Comparison of ENCODE assay signal across 17 cellular contexts in genomic region chr3:30677347-30677685, GRCh38.
DNase-seq lines count a peak whose midpoint lies in the region; ATAC-seq, FAIRE-seq and TF ChIP-seq lines count a peak whose summit lies in the region.
"Had no signal": no experiment of that assay in that cellular context is flagged by ENCODE, and none has a peak within 500 bp of the region (broad histone marks: within the 10 kb centered on the region; RNA-seq: fewer than 3 reads in every experiment).

No MANE protein-coding gene starts in this region.

- H3K4me2 ChIP-seq in HepG2 (ENCODE audit: low read depth, low read length) = no peak overlapping the region

- H3K27ac ChIP-seq in HepG2 (ENCODE audit: extremely low read length, insufficient read depth, low read length) = no peak overlapping the region
- H3K27ac ChIP-seq in right lobe of liver = no peak overlapping the region
- no peak overlapping the region for H3K27ac ChIP-seq in colonic mucosa
- H3K27ac ChIP-seq: psoas muscle had no signal

- TF ChIP-seq EP300 in HepG2 (IDR thresholded peaks at IDR 0.05; ENCODE audit: low read depth in 2 of 2, low read length in 2 of 2) (no peak), HepG2 (CRISPR knock-in tag; IDR thresholded peaks at IDR 0.05; ENCODE audit: borderline replicate concordance) (no peak)

- no peak overlapping the region for H3K4me3 ChIP-seq in HepG2 (replicated peaks in 1 of 3; ENCODE audit: insufficient read depth in 1 of 3, low read depth in 2 of 3, low read length in 3 of 3)
- no peak overlapping the region for H3K4me3 ChIP-seq in right lobe of liver
- no peak overlapping the region for H3K4me3 ChIP-seq in colonic mucosa
- H3K4me3 ChIP-seq: psoas muscle had no signal

- peaks cover 3% of the 10 kb centered on the region for H3K4me1 ChIP-seq in HepG2 (ENCODE audit: insufficient read depth, low read length)
- H3K4me1 ChIP-seq in right lobe of liver = peaks cover 0 to 9% (median 0%) of the 10 kb centered on the region in 4 donors
- H3K4me1 ChIP-seq in colonic mucosa = no peaks in the 10 kb centered on the region

- WGBS in HepG2 (ENCODE audit: low lambda C conversion rate) = 95% methylated on average over 8 of the region's 8 CpGs
- 75% methylated on average over 7 of the region's 8 CpGs for WGBS in right lobe of liver (ENCODE audit: insufficient coverage, low coverage, low lambda C conversion rate, missing lambda C conversion rate)

- H3K36me3 ChIP-seq in HepG2 (replicated peaks in 1 of 2; ENCODE audit: control insufficient read depth in 1 of 2, insufficient read depth in 2 of 2, low read length in 2 of 2) = peaks cover 40 to 90% of the 10 kb centered on the region in 2 experiments
- H3K36me3 ChIP-seq in right lobe of liver = peaks cover 4 to 38% (median 20%) of the 10 kb centered on the region in 4 donors
- H3K36me3 ChIP-seq in colonic mucosa = no peaks in the 10 kb centered on the region

- H3K9me3 Mint-ChIP-seq in WTC11 (no peaks in the 10 kb centered on the region), mesothelial cell of epicardium (no peaks in the 10 kb centered on the region), progenitor cell of endocrine pancreas (ENCODE audit: low read depth) (no peaks in the 10 kb centered on the region)

- no peak for DNase-seq in HepG2 (ENCODE audit: low spot score)
- no peak for DNase-seq in right lobe of liver
- DNase-seq in WTC11 (ENCODE audit: low spot score) = no peak
- no peak for DNase-seq in mesothelial cell of epicardium (ENCODE audit: low spot score in 2 of 2, unreplicated experiment in 2 of 2)
- DNase-seq in colonic mucosa = no peak
- DNase-seq in progenitor cell of endocrine pancreas (ENCODE audit: low spot score, unreplicated experiment) = no peak
- DNase-seq: KG1; mammary epithelial cell; NCI-H1930; NCI-H345; psoas muscle; small intestine; stimulated activated CD4-positive, alpha-beta T cell treated with anti-CD3 and anti-CD28 coated beads, Interleukin-4, amount 100 ng/mL, for 1 hour; T1000 had no signal

- no peak overlapping the region for H3K9ac ChIP-seq in HepG2 (ENCODE audit: insufficient read depth, low read depth, low read length)
- H3K9ac ChIP-seq in colonic mucosa (ENCODE audit: low read depth in 2 of 2, low read length in 2 of 2) = no peak overlapping the region

- TF ChIP-seq POLR2A in HepG2 (IDR thresholded peaks at IDR 0.05; ENCODE audit: insufficient read depth in 1 of 2, low read depth in 2 of 2, low read length in 2 of 2) = no peak
- TF ChIP-seq POLR2A in right lobe of liver (IDR thresholded peaks at IDR 0.05) = no peak

- POLR2A ChIA-PET in HepG2 (lab: Yijun Ruan, JAX) = no interaction called here
- POLR2A ChIA-PET in WTC11 (lab: Charles Lee) = no interaction called here

- intact Hi-C loops in HepG2 (cut with micrococcal nuclease; ENCODE audit: unreplicated experiment) (no loop called here), right lobe of liver (cut with DNase I) (no loop called here), colonic mucosa (cut with DNase I) (no loop called here)

- no peak for TF ChIP-seq CTCF in HepG2 (CRISPR knock-in tag; IDR thresholded peaks at IDR 0.05)
- TF ChIP-seq CTCF in right lobe of liver (IDR thresholded peaks at IDR 0.05) = no peak
- TF ChIP-seq CTCF in WTC11 (IDR thresholded peaks at IDR 0.05) = no peak
- no peak for TF ChIP-seq CTCF in mesothelial cell of epicardium (IDR thresholded peaks at IDR 0.05; ENCODE audit: unreplicated experiment)
- no peak for TF ChIP-seq CTCF in colonic mucosa (IDR thresholded peaks at IDR 0.05)
- no peak for TF ChIP-seq CTCF in progenitor cell of endocrine pancreas (IDR thresholded peaks at IDR 0.05; ENCODE audit: unreplicated experiment)

- FAIRE-seq in HepG2 (lab: Jason Lieb, UNC) = no peak
- FAIRE-seq: GM18507, small intestine had no signal

- H3K4me1 Mint-ChIP-seq in WTC11 = peaks cover 43% of the 10 kb centered on the region
- H3K4me1 Mint-ChIP-seq in mesothelial cell of epicardium = peaks cover 17% of the 10 kb centered on the region
- H3K4me1 Mint-ChIP-seq in progenitor cell of endocrine pancreas (ENCODE audit: low read depth) = no peaks in the 10 kb centered on the region

- peak overlapping the region; percentile 82 for H3K27ac Mint-ChIP-seq in WTC11
- H3K27ac Mint-ChIP-seq in mesothelial cell of epicardium = peak overlapping the region; percentile 57
- no peak overlapping the region for H3K27ac Mint-ChIP-seq in progenitor cell of endocrine pancreas

- no peak overlapping the region for H2AFZ ChIP-seq in HepG2 (ENCODE audit: low read length)

- peaks cover 71% of the 10 kb centered on the region for H3K79me2 ChIP-seq in HepG2 (ENCODE audit: insufficient read depth, low read length)

- ATAC-seq in HepG2 (no peak), right lobe of liver (no peak), WTC11 (no peak), HG03457 (IDR thresholded peaks at IDR 0.05; ENCODE audit: unreplicated experiment) (no peak)
- ATAC-seq: Panc1, psoas muscle had no signal

- peaks cover 78% of the 10 kb centered on the region for H4K20me1 ChIP-seq in HepG2 (ENCODE audit: insufficient read depth, low read length)

- peaks cover 60% of the 10 kb centered on the region for H3K36me3 Mint-ChIP-seq in WTC11
- peaks cover 37% of the 10 kb centered on the region for H3K36me3 Mint-ChIP-seq in mesothelial cell of epicardium
- H3K36me3 Mint-ChIP-seq in progenitor cell of endocrine pancreas (ENCODE audit: insufficient read depth) = peaks cover 49% of the 10 kb centered on the region

- CTCF ChIA-PET in HepG2 (lab: Yijun Ruan, JAX; ENCODE audit: low intra/inter-chr PET ratio, low total read pairs) = no interaction called here
- CTCF ChIA-PET in WTC11 (lab: Charles Lee) = no interaction called here

- BruUV-seq in HepG2 (replicated peaks; lab: Mats Ljungman, UMichigan) = no TSS peak

- H3K27me3 ChIP-seq in HepG2 (ENCODE audit: control insufficient read depth in 1 of 2, insufficient read depth in 2 of 2, low read length in 2 of 2) (no peaks in the 10 kb centered on the region), right lobe of liver (no peaks in the 10 kb centered on the region), colonic mucosa (no peaks in the 10 kb centered on the region)

- no peaks in the 10 kb centered on the region for H3K9me3 ChIP-seq in HepG2 (ENCODE audit: low read length)
- no peaks in the 10 kb centered on the region for H3K9me3 ChIP-seq in right lobe of liver
- no peaks in the 10 kb centered on the region for H3K9me3 ChIP-seq in colonic mucosa
- H3K9me3 ChIP-seq: psoas muscle had no signal

- H3K4me3 Mint-ChIP-seq in WTC11 (no peak overlapping the region), mesothelial cell of epicardium (no peak overlapping the region), progenitor cell of endocrine pancreas (ENCODE audit: low read depth) (no peak overlapping the region)

- no peak for TF ChIP-seq RAD21 in HepG2 (CRISPR knock-in tag; IDR thresholded peaks at IDR 0.05)

- H3K27me3 Mint-ChIP-seq in WTC11 (ENCODE audit: low read depth) = no peaks in the 10 kb centered on the region
- no peaks in the 10 kb centered on the region for H3K27me3 Mint-ChIP-seq in mesothelial cell of epicardium (ENCODE audit: low read depth)
- no peaks in the 10 kb centered on the region for H3K27me3 Mint-ChIP-seq in progenitor cell of endocrine pancreas

- in situ Hi-C loops in HepG2 (cut with HindIII; ENCODE audit: extremely low pct_ligation_motif_present, low pct_unique_long_range_greater_than_20kb) = no loop called here

TF ChIP-seq in HepG2, 621 proteins besides CTCF, POLR2A, EP300 and RAD21 (continues in another document):
- TF ChIP-seq SSRP1 (CRISPR knock-in tag; IDR thresholded peaks at IDR 0.05) (0 out of 2 replicates have a peak, but pooled peaks have one; percentile 0), POLR2G (IDR thresholded peaks at IDR 0.05; ENCODE audit: low read depth, low read length) (0 out of 2 replicates have a peak, but pooled peaks have one; percentile 17), ZNF432 (CRISPR knock-in tag; IDR thresholded peaks at IDR 0.05; ENCODE audit: borderline replicate concordance) (no peak), DBP (CRISPR knock-in tag; IDR thresholded peaks at IDR 0.05; ENCODE audit: not compliant biosample characterization) (no peak), TCF12 (IDR thresholded peaks at IDR 0.05) (no peak), TCF12 (CRISPR knock-in tag; IDR thresholded peaks at IDR 0.05) (no peak)

TF ChIP-seq in WTC11, 78 proteins besides CTCF, POLR2A, EP300 and RAD21 (continues in another document):
- TF ChIP-seq NR2C2 (CRISPR knock-in tag; IDR thresholded peaks at IDR 0.05) (no peak), E2F5 (CRISPR knock-in tag; IDR thresholded peaks at IDR 0.05) (no peak), GTF2I (CRISPR knock-in tag; conservative IDR thresholded peaks at IDR 0.05) (no peak), ZNF121 (CRISPR knock-in tag; IDR thresholded peaks at IDR 0.05) (no peak)
- TF ChIP-seq, protein P1, sequence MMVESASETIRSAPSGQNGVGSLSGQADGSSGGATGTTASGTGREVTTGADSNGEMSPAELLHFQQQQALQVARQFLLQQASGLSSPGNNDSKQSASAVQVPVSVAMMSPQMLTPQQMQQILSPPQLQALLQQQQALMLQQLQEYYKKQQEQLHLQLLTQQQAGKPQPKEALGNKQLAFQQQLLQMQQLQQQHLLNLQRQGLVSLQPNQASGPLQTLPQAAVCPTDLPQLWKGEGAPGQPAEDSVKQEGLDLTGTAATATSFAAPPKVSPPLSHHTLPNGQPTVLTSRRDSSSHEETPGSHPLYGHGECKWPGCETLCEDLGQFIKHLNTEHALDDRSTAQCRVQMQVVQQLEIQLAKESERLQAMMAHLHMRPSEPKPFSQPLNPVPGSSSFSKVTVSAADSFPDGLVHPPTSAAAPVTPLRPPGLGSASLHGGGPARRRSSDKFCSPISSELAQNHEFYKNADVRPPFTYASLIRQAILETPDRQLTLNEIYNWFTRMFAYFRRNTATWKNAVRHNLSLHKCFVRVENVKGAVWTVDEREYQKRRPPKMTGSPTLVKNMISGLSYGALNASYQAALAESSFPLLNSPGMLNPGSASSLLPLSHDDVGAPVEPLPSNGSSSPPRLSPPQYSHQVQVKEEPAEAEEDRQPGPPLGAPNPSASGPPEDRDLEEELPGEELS (CRISPR knock-in tag; IDR thresholded peaks at IDR 0.05) = no peak
